ENCODE assay signal across 24 cellular contexts in the genomic region with DNA sequence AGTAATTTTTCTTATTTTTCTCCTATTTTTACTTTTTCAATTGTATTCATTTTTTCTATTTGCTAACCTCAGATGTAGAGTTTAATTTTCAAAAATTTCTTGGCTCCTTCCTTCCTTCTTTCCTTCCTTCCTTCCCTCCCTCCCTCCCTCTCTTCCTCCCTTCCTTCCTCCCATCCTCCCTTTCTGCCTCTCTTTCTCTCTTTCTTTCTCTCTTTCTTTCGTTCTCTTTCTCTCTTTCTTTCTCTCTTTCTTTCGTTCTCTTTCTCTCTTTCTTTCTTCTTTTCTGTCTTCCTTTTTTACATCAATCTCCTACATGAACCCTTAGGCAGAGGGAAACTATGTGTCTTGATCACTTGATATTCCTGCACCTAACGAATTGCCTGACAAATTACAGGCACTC. TPM values are rescaled to one million over a fixed set of nuclear protein-coding genes. Genes with fewer than 3 reads are reported as not detected.
"Had no signal": no experiment of that assay in that cellular context is flagged by ENCODE, and none has a peak within 500 bp of the region (broad histone marks: within the 10 kb centered on the region; RNA-seq: fewer than 3 reads in every experiment).

No MANE protein-coding gene starts in this region.

- H3K27ac Mint-ChIP-seq: activated CD8-positive, alpha-beta memory T cell treated with anti-CD3 and anti-CD28 coated beads, Interleukin-2, amount 10 ng/mL, durations not matched to agents 7 days and 5 days; dendritic cell treated with granulocyte-macrophage colony-stimulating factor and Interleukin-4, amounts not matched to agents 40 ng/mL and 50 ng/mL, for 4 days; mesothelial cell of epicardium; nephron progenitor cell; stimulated activated naive B cell treated with anti-CD40 and anti-IgM and Interleukin-4, amounts not matched to agents 10 μg/mL and 1 μg/mL and 100 μg/mL, for 72 hours had no signal

- H3K9me3 Mint-ChIP-seq: dendritic cell treated with granulocyte-macrophage colony-stimulating factor and Interleukin-4, amounts not matched to agents 40 ng/mL and 50 ng/mL, for 4 days; mesothelial cell of epicardium; stimulated activated naive B cell treated with anti-CD40 and anti-IgM and Interleukin-4, amounts not matched to agents 10 μg/mL and 1 μg/mL and 100 μg/mL, for 72 hours had no signal

- H3K27ac ChIP-seq: esophagus muscularis mucosa, gastroesophageal sphincter, heart left ventricle, spleen, tibial artery had no signal

- H3K36me3 Mint-ChIP-seq: mesothelial cell of epicardium; stimulated activated naive B cell treated with anti-CD40 and anti-IgM and Interleukin-4, amounts not matched to agents 10 μg/mL and 1 μg/mL and 100 μg/mL, for 72 hours had no signal

- H3K36me3 ChIP-seq: esophagus muscularis mucosa, gastroesophageal sphincter, heart left ventricle, spleen, tibial artery had no signal

- H3K4me3 ChIP-seq: esophagus muscularis mucosa, gastroesophageal sphincter, heart left ventricle, spleen, tibial artery had no signal

- H3K9me3 ChIP-seq: esophagus muscularis mucosa, gastroesophageal sphincter, heart left ventricle, spleen, tibial artery had no signal

- H3K4me3 Mint-ChIP-seq: activated CD8-positive, alpha-beta memory T cell treated with anti-CD3 and anti-CD28 coated beads, Interleukin-2, amount 10 ng/mL, durations not matched to agents 7 days and 5 days; dendritic cell treated with granulocyte-macrophage colony-stimulating factor and Interleukin-4, amounts not matched to agents 40 ng/mL and 50 ng/mL, for 4 days; mesothelial cell of epicardium; nephron progenitor cell; stimulated activated naive B cell treated with anti-CD40 and anti-IgM and Interleukin-4, amounts not matched to agents 10 μg/mL and 1 μg/mL and 100 μg/mL, for 72 hours had no signal

- H3K27me3 ChIP-seq: esophagus muscularis mucosa, gastroesophageal sphincter, heart left ventricle, spleen, tibial artery had no signal

- H3K27me3 Mint-ChIP-seq: activated CD8-positive, alpha-beta memory T cell treated with anti-CD3 and anti-CD28 coated beads, Interleukin-2, amount 10 ng/mL, durations not matched to agents 7 days and 5 days; dendritic cell treated with granulocyte-macrophage colony-stimulating factor and Interleukin-4, amounts not matched to agents 40 ng/mL and 50 ng/mL, for 4 days had no signal

- H3K4me1 Mint-ChIP-seq: nephron progenitor cell had no signal

- ATAC-seq: activated CD8-positive, alpha-beta memory T cell treated with anti-CD3 and anti-CD28 coated beads, Interleukin-2, amount 10 ng/mL, durations not matched to agents 7 days and 5 days; gastroesophageal sphincter; heart left ventricle; left lobe of liver; stimulated activated naive B cell treated with anti-CD40 and anti-IgM and Interleukin-4, amounts not matched to agents 10 μg/mL and 1 μg/mL and 100 μg/mL, for 72 hours had no signal

- DNase-seq: activated CD4-positive, CD25-positive, alpha-beta regulatory T cell; activated CD8-positive, alpha-beta memory T cell treated with anti-CD3 and anti-CD28 coated beads, Interleukin-2, amount 10 ng/mL, durations not matched to agents 7 days and 5 days; activated effector memory CD4-positive, alpha-beta T cell treated with anti-CD3 and anti-CD28 coated beads, Interleukin-2, amount 50 U/mL, for 16 hours; effector CD8-positive, alpha-beta T cell; heart left ventricle; kidney; nephron progenitor cell; occipital lobe; retina; spleen; stimulated activated naive B cell treated with anti-CD40 and anti-IgM and Interleukin-4, amounts not matched to agents 10 μg/mL and 1 μg/mL and 100 μg/mL, for 72 hours; substantia nigra; T1000; tibial artery had no signal

RNA-seq across cellular contexts. Expression of a gene that starts 12.4 kb away (rescaled TPM):
- total RNA-seq: activated CD8-positive, alpha-beta memory T cell treated with anti-CD3 and anti-CD28 coated beads, Interleukin-2, amount 10 ng/mL, durations not matched to agents 7 days and 5 days; chondrocyte; esophagus muscularis mucosa; gastroesophageal sphincter; kidney; lung microvascular endothelial cell; mesothelial cell of epicardium; occipital lobe; posterior vena cava; SK-MEL-5; spleen; urinary bladder had no signal
